In genomic region chr22:20650294-20651207, GRCh38 we compare ENCODE assay signal across 18 cellular contexts.
"Had no signal": no experiment of that assay in that cellular context is flagged by ENCODE, and none has a peak within 500 bp of the region (broad histone marks: within the 10 kb centered on the region; RNA-seq: fewer than 3 reads in every experiment).

No MANE protein-coding gene starts in this region.

- H3K36me3 ChIP-seq: prostate gland, right lobe of liver, SJSA1, thoracic aorta had no signal

- DNase-seq: activated CD4-positive, alpha-beta T cell treated with anti-CD3 and anti-CD28 coated beads, Interleukin-2, amount 50 U/mL, for 48 hours; activated CD4-positive, CD25-positive, alpha-beta regulatory T cell; activated CD8-positive, alpha-beta memory T cell treated with anti-CD3 and anti-CD28 coated beads, Interleukin-2, amount 50 U/mL, for 4 hours; activated naive CD4-positive, alpha-beta T cell; activated naive CD8-positive, alpha-beta T cell treated with anti-CD3 and anti-CD28 coated beads, Interleukin-2, amount 50 U/mL, for 24 hours; activated T-cell treated with anti-CD3 and anti-CD28 coated beads, Interleukin-2, amount 50 U/mL, for 72 hours; aorta; cerebellar nuclear complex; effector CD8-positive, alpha-beta T cell; islet precursor cell; natural killer cell; occipital lobe; stimulated activated CD4-positive, alpha-beta T cell treated with anti-CD3 and anti-CD28 coated beads, Interleukin-1b, Interleukin-23, amount 100 ng/mL, for 48 hours; stimulated activated naive CD8-positive, alpha-beta T cell treated with anti-CD3 and anti-CD28 coated beads, Interleukin-15, amount 100 ng/mL, for 72 hours had no signal

- ATAC-seq: activated naive CD8-positive, alpha-beta T cell treated with anti-CD3 and anti-CD28 coated beads, Interleukin-2, amount 50 U/mL, for 24 hours; activated T-cell treated with anti-CD3 and anti-CD28 coated beads, Interleukin-2, amount 50 U/mL, for 72 hours; natural killer cell; right lobe of liver; stimulated activated naive CD8-positive, alpha-beta T cell treated with anti-CD3 and anti-CD28 coated beads, Interleukin-15, amount 100 ng/mL, for 72 hours had no signal

- H3K9me3 ChIP-seq: prostate gland, right lobe of liver, SJSA1, thoracic aorta had no signal

- H3K4me1 ChIP-seq: prostate gland, right lobe of liver, SJSA1 had no signal

- H3K27ac ChIP-seq: prostate gland, right lobe of liver, SJSA1, thoracic aorta had no signal

- H3K27me3 ChIP-seq: right lobe of liver, SJSA1 had no signal

- H3K4me3 ChIP-seq: prostate gland, right lobe of liver, SJSA1, thoracic aorta had no signal
